In genomic region chr7:74627699-74628411, GRCh38 we compare ENCODE assay signal across 8 cellular contexts. TPM values are rescaled to one million over a fixed set of nuclear protein-coding genes. Genes with fewer than 3 reads are reported as not detected.
A peak's percentile ranks its signal among the peaks of the same experiment; 100 is the strongest.
DNase-seq lines count a peak whose midpoint lies in the region; ATAC-seq and TF ChIP-seq lines count a peak whose summit lies in the region.

No MANE protein-coding gene starts in this region.

- H3K36me3 ChIP-seq in Peyer's patch (no peaks in the 10 kb centered on the region), hepatocyte (replicated peaks; ENCODE audit: insufficient read depth, low read depth) (no peaks in the 10 kb centered on the region), stomach smooth muscle (ENCODE audit: control insufficient read depth in 2 of 2, insufficient read depth in 2 of 2, low read length in 2 of 2) (no peaks in the 10 kb centered on the region)

- TF ChIP-seq RAD21 in Ishikawa (IDR thresholded peaks at IDR 0.05; ENCODE audit: low read depth) = no peak

- DNase-seq in Peyer's patch (peak in 2 of 3 donors; percentile 65 to 67), hepatocyte (ENCODE audit: low spot score) (peak; percentile 72), SHP77 treated with DMSO at 0.1 percent for 48 hours (lab: John Stamatoyannopoulos, UW) (no peak), cerebellar nuclear complex (lab: John Stamatoyannopoulos, UW) (no peak)

- TF ChIP-seq EP300 in Ishikawa (IDR thresholded peaks at IDR 0.05; ENCODE audit: borderline replicate concordance) = no peak

- H3K4me2 ChIP-seq in hepatocyte = peak overlapping the region; percentile 29

- H3K27ac ChIP-seq in Peyer's patch = peak overlapping the region in 1 of 4 donors; percentile 24
- peak overlapping the region; percentile 40 for H3K27ac ChIP-seq in hepatocyte
- peak overlapping the region; percentile 69 for H3K27ac ChIP-seq in stomach smooth muscle (ENCODE audit: low read length)

- ATAC-seq in GM18498 (IDR thresholded peaks at IDR 0.05; ENCODE audit: unreplicated experiment) (no peak), HG03280 (IDR thresholded peaks at IDR 0.05; ENCODE audit: unreplicated experiment) (no peak)

- H3K9ac ChIP-seq in stomach smooth muscle (ENCODE audit: low read length in 2 of 2) = peak overlapping the region; percentile 47

- no peaks in the 10 kb centered on the region for H3K79me2 ChIP-seq in hepatocyte

- H4K20me1 ChIP-seq in hepatocyte (ENCODE audit: insufficient read depth, poor library complexity, severe bottlenecking) = no peaks in the 10 kb centered on the region

- H3K4me1 ChIP-seq in Peyer's patch = peaks cover 0 to 11% (median 0%) of the 10 kb centered on the region in 4 donors
- peaks cover 10% of the 10 kb centered on the region for H3K4me1 ChIP-seq in hepatocyte (ENCODE audit: insufficient read depth)
- H3K4me1 ChIP-seq in stomach smooth muscle (ENCODE audit: control insufficient read depth, insufficient read depth, low read length) = peaks cover 11% of the 10 kb centered on the region

- WGBS in hepatocyte (ENCODE audit: low lambda C conversion rate, missing lambda C conversion rate) = 21% methylated on average over 11 of the region's 11 CpGs

- no peak for TF ChIP-seq CTCF in Peyer's patch (IDR thresholded peaks at IDR 0.05)
- no peak for TF ChIP-seq CTCF in hepatocyte (IDR thresholded peaks at IDR 0.05; ENCODE audit: poor library complexity)

- H3K9me3 ChIP-seq in Peyer's patch (no peaks in the 10 kb centered on the region), hepatocyte (ENCODE audit: low read depth) (no peaks in the 10 kb centered on the region), stomach smooth muscle (ENCODE audit: control insufficient read depth in 2 of 2, low read length in 2 of 2) (no peaks in the 10 kb centered on the region)

- H3K27me3 ChIP-seq in Peyer's patch (no peaks in the 10 kb centered on the region), hepatocyte (no peaks in the 10 kb centered on the region), stomach smooth muscle (ENCODE audit: control insufficient read depth in 1 of 2, insufficient read depth in 2 of 2, low read length in 2 of 2) (no peaks in the 10 kb centered on the region)

- no peak overlapping the region for H3K4me3 ChIP-seq in Peyer's patch
- no peak overlapping the region for H3K4me3 ChIP-seq in hepatocyte
- H3K4me3 ChIP-seq in stomach smooth muscle (ENCODE audit: low read length in 2 of 2) = peak overlapping the region; percentile 52 to 58

- H3K9me2 ChIP-seq in hepatocyte (replicated peaks; ENCODE audit: insufficient read depth) = no peaks in the 10 kb centered on the region

- TF ChIP-seq POLR2A in Peyer's patch (IDR thresholded peaks at IDR 0.05) = no peak

- peak overlapping the region; percentile 9 for H2AFZ ChIP-seq in hepatocyte

TF ChIP-seq in Ishikawa, 13 proteins besides CTCF, POLR2A, EP300 and RAD21:
- TF ChIP-seq REST (IDR thresholded peaks at IDR 0.05; ENCODE audit: low read depth) = no peak
- no peak for TF ChIP-seq TAF1 (IDR thresholded peaks at IDR 0.05; ENCODE audit: low read depth)
- TF ChIP-seq NFIC (IDR thresholded peaks at IDR 0.05) = no peak
- TF ChIP-seq FOXM1 (IDR thresholded peaks at IDR 0.05; ENCODE audit: borderline replicate concordance, low read depth) = no peak
- peak; percentile 90 for TF ChIP-seq USF1 (IDR thresholded peaks at IDR 0.05)
- TF ChIP-seq YY1 (IDR thresholded peaks at IDR 0.05; ENCODE audit: low read depth) = no peak

RNA-seq across cellular contexts. Expression of gene GTF2I, which starts 29.7 kb away (rescaled TPM):
- 100 to 1,000 TPM; 168 to 347 (median 193) TPM for total RNA-seq in Peyer's patch
- 193 and 260 TPM in 2 replicates for total RNA-seq in hepatocyte
- 167 and 182 TPM in 2 replicates for polyA plus RNA-seq in hepatocyte

Comparison
In these comparisons a context has a peak if more than half of its experiments do, and no peak if none do; other contexts are left out.
1. DNase-seq: peak in Peyer's patch (2 of 3) and hepatocyte (single experiment); none in SHP77 treated with DMSO at 0.1 percent for 48 hours (single experiment) and cerebellar nuclear complex (0 of 2).
2. H3K4me3 ChIP-seq: peak in stomach smooth muscle (2 of 2); none in Peyer's patch (0 of 4) and hepatocyte (single experiment).